Comparison of ENCODE assay signal across 10 cellular contexts in genomic region chr14:74946659-74947281, GRCh38. TPM values are rescaled to one million over a fixed set of nuclear protein-coding genes. Genes with fewer than 3 reads are reported as not detected.
A peak's percentile ranks its signal among the peaks of the same experiment; 100 is the strongest.
DNase-seq lines count a peak whose midpoint lies in the region; ATAC-seq, FAIRE-seq and TF ChIP-seq lines count a peak whose summit lies in the region.
"Had no signal": no experiment of that assay in that cellular context is flagged by ENCODE, and none has a peak within 500 bp of the region (broad histone marks: within the 10 kb centered on the region; RNA-seq: fewer than 3 reads in every experiment).

No MANE protein-coding gene starts in this region.

- in situ Hi-C loops in K562 (cut with MboI): no loop called here

- POLR2A ChIA-PET in K562 (lab: Yijun Ruan, JAX): interaction anchor here (0.9 kb wide), 2 partner anchors 13 to 18 kb away, joined by 3 read pairs; no protein-coding TSS in a partner anchor

- CTCF ChIA-PET in K562 (lab: Yijun Ruan, JAX; ENCODE audit: low intra/inter-chr PET ratio): interaction anchor here (0.6 to 3.7 kb wide), 2 partner anchors 141 to 559 kb away, joined by 3 to 21 read pairs; no protein-coding TSS in a partner anchor

- no peak for TF ChIP-seq EP300 in K562 (IDR thresholded peaks at IDR 0.05; ENCODE audit: low read length)

- TF ChIP-seq CTCF in K562 (IDR thresholded peaks at IDR 0.05 in 2 of 3, conservative IDR thresholded peaks at IDR 0.05 in 1 of 3; ENCODE audit: insufficient read depth in 2 of 3, low read depth in 1 of 3, low read length in 3 of 3) (no peak), tibial artery (IDR thresholded peaks at IDR 0.05) (no peak)

- H3K79me2 ChIP-seq in K562 (ENCODE audit: control insufficient read depth, insufficient read depth, low read length): no peaks in the 10 kb centered on the region

- TF ChIP-seq POLR2A in K562 (conservative IDR thresholded peaks at IDR 0.05): no peak

- H4K20me1 ChIP-seq in K562 (replicated peaks; ENCODE audit: control insufficient read depth, insufficient read depth, low read length): no peaks in the 10 kb centered on the region

- peaks cover 2% of the 10 kb centered on the region for H3K9me1 ChIP-seq in K562 (ENCODE audit: control insufficient read depth, insufficient read depth, low read length)

- peak overlapping the region; percentile 72 for H2AFZ ChIP-seq in K562 (ENCODE audit: low read depth, low read length)

- H3K4me3 ChIP-seq in K562: no peak overlapping the region
- peak overlapping the region in 1 of 2 donors; percentile 12 for H3K4me3 ChIP-seq in tibial artery

- intact Hi-C loops in K562 (cut with micrococcal nuclease): loop anchor here (5.0 to 10.0 kb wide), 2 partner anchors 56 to 358 kb away; partner anchors contain the start of gene EIF2B2
- intact Hi-C loops in tibial artery (cut with DNase I; ENCODE audit: low total_unique reads): loop anchor here (5.0 kb wide), 1 partner anchor 66 kb away; no protein-coding TSS in a partner anchor

- no TSS peak for BruUV-seq in K562 (replicated peaks; lab: Mats Ljungman, UMichigan)

- DNase-seq in DMS53 (lab: John Stamatoyannopoulos, UW): peak; percentile 53
- no peak for DNase-seq in DMS53 treated with DMSO at 0.1 percent for 48 hours (lab: John Stamatoyannopoulos, UW; ENCODE audit: unreplicated experiment)
- DNase-seq in K562 (ENCODE audit: extremely low read depth in 1 of 4, low spot score in 3 of 4): peak in 2 of 4 experiments; percentile 29 to 34
- peak; percentile 70 for DNase-seq in islet precursor cell
- DNase-seq in tibial artery: peak; percentile 24 to 82
- DNase-seq in SIG-M5 (lab: John Stamatoyannopoulos, UW): no peak

- no peak overlapping the region for H3K27ac ChIP-seq in K562 (ENCODE audit: extremely low read depth, low read depth, low read length)
- H3K27ac ChIP-seq in tibial artery: peak overlapping the region; percentile 67 to 79

- peak overlapping the region; percentile 40; the same call in 1 of the 2 replicates for H3K4me2 ChIP-seq in K562 (ENCODE audit: insufficient read depth, low read length)

- peak overlapping the region in 1 of 2 experiments; percentile 76; a peak in 2 of 4 replicates for H3K9ac ChIP-seq in K562 (ENCODE audit: insufficient read depth in 1 of 2, low read depth in 2 of 2, low read length in 2 of 2)

- no peak for ATAC-seq in K562
- no peak for ATAC-seq in HG03039 (IDR thresholded peaks at IDR 0.05; ENCODE audit: unreplicated experiment)
- ATAC-seq in GM21529 (IDR thresholded peaks at IDR 0.05; ENCODE audit: unreplicated experiment): no peak

- FAIRE-seq in K562 (lab: Jason Lieb, UNC): peak; percentile 11

- H3K27me3 ChIP-seq in K562 (ENCODE audit: control insufficient read depth in 2 of 2, insufficient read depth in 2 of 2, low read length in 2 of 2) (no peaks in the 10 kb centered on the region), tibial artery (no peaks in the 10 kb centered on the region)

- H3K36me3 ChIP-seq in K562 (ENCODE audit: control insufficient read depth, insufficient read depth, low read length) (no peaks in the 10 kb centered on the region), tibial artery (peaks cover 8 to 42% (median 37%) of the 10 kb centered on the region in 3 donors)
- H3K36me3 ChIP-seq: stomach had no signal

- no peaks in the 10 kb centered on the region for H3K9me3 ChIP-seq in K562 (replicated peaks; ENCODE audit: control insufficient read depth, insufficient read depth, low read depth, low read length)
- H3K9me3 ChIP-seq in tibial artery: no peaks in the 10 kb centered on the region
- H3K9me3 ChIP-seq: stomach had no signal

- H3K4me1 ChIP-seq in K562 (replicated peaks in 1 of 2; ENCODE audit: control insufficient read depth in 2 of 2, insufficient read depth in 2 of 2, low read length in 2 of 2): peaks cover 6 to 45% of the 10 kb centered on the region in 2 experiments; a peak in 4 of 5 replicates
- peaks cover 0 to 57% (median 45%) of the 10 kb centered on the region in 4 donors for H3K4me1 ChIP-seq in tibial artery

- TF ChIP-seq RAD21 in K562 (CRISPR knock-in tag; conservative IDR thresholded peaks at IDR 0.05 in 1 of 2, IDR thresholded peaks at IDR 0.05 in 1 of 2): no peak

- WGBS in K562 (ENCODE audit: insufficient coverage, low coverage, missing lambda C conversion rate): 100% methylated on average over 1 of the region's 5 CpGs

TF ChIP-seq in K562, 482 proteins besides CTCF, POLR2A, EP300 and RAD21 (continues in another document):
- TF ChIP-seq POLR2H (tag; IDR thresholded peaks at IDR 0.05; ENCODE audit: low read depth) (no peak), ETS2 (tag; IDR thresholded peaks at IDR 0.05; ENCODE audit: borderline replicate concordance, poor library complexity, severe bottlenecking) (no peak), ARID2 (IDR thresholded peaks at IDR 0.05) (no peak), NFIX (CRISPR knock-in tag; IDR thresholded peaks at IDR 0.05; ENCODE audit: low read depth) (no peak), PCBP2 (IDR thresholded peaks at IDR 0.05; ENCODE audit: low read depth, low read length, poor library complexity, severe bottlenecking) (no peak), KDM1A (IDR thresholded peaks at IDR 0.05) (0 out of 4 replicates have a peak, but pooled peaks of 1 of the 2 experiments have one; percentile 22)
- TF ChIP-seq, protein P1, sequence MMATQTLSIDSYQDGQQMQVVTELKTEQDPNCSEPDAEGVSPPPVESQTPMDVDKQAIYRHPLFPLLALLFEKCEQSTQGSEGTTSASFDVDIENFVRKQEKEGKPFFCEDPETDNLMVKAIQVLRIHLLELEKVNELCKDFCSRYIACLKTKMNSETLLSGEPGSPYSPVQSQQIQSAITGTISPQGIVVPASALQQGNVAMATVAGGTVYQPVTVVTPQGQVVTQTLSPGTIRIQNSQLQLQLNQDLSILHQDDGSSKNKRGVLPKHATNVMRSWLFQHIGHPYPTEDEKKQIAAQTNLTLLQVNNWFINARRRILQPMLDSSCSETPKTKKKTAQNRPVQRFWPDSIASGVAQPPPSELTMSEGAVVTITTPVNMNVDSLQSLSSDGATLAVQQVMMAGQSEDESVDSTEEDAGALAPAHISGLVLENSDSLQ (IDR thresholded peaks at IDR 0.05): 0 out of 2 replicates have a peak, but pooled peaks have one; percentile 9

RNA-seq across cellular contexts. Expression of gene PGF, which starts 8.6 kb away (rescaled TPM):
- total RNA-seq in K562 (2011; cell fraction: chromatin; rRNA removed; ENCODE audit: low replicate concordance): 0.23 and 0.65 TPM in 2 replicates
- 0.79 and 1.2 TPM in 2 replicates for total RNA-seq in K562 (2011; cell fraction: nucleolus; rRNA removed)
- 0.51 and 0.69 TPM in 2 replicates for total RNA-seq in K562 (2011; cell fraction: nucleoplasm; rRNA removed)
- total RNA-seq in K562 (2014; rRNA removed) (0.18 and 0.90 TPM in 2 replicates), K562 (2014; rRNA removed; fragmentation: Illumina TruSeq; extraction: Trizol) (0.22 and 0.32 TPM in 2 replicates), K562 (2015; rRNA removed; fragmentation: Illumina TruSeq; extraction: Trizol) (0.11 and 0.34 TPM in 2 replicates), K562 (2021) (0.29 and 0.44 TPM in 2 replicates)
- polyA plus RNA-seq in K562 (2011; rRNA removed) (0.14 and 0.20 TPM in 2 replicates), K562 (2014; fragmentation: Illumina TruSeq; extraction: Trizol) (0.18 and 0.54 TPM in 2 replicates), K562 (2014; fragmentation: Nextera tagmentation; extraction: Ambion mirVana) (under 1 TPM; 0.04 to 0.07 TPM), K562 (2014; rRNA removed) (0.30 and 0.66 TPM in 2 replicates)
- polyA plus RNA-seq in K562 (2011; cell fraction: cytosol; rRNA removed): 0.03 and 0.07 TPM in 2 replicates
- polyA plus RNA-seq in K562 (2011; cell fraction: nucleus; rRNA removed): 0.06 and 0.31 TPM in 2 replicates
- 0.10 and 0.29 TPM in 2 replicates for polyA plus RNA-seq in K562 (2012)
- 0.06 and 0.14 TPM in 2 replicates for polyA minus RNA-seq in K562 (2011; rRNA and poly(A)+ RNA removed)
- not detected in 2 replicates for polyA minus RNA-seq in K562 (2011; cell fraction: cytosol; rRNA and poly(A)+ RNA removed)
- polyA minus RNA-seq in K562 (2011; cell fraction: nucleus; rRNA and poly(A)+ RNA removed): 0.22 and 0.40 TPM in 2 replicates

RNA-seq across cellular contexts. Expression of gene RPS6KL1, which starts 23.7 kb away (rescaled TPM):
- total RNA-seq in K562 (2011; cell fraction: chromatin; rRNA removed; ENCODE audit: low replicate concordance): 43.9 and 107 TPM in 2 replicates
- 48.3 and 51.7 TPM in 2 replicates for total RNA-seq in K562 (2011; cell fraction: nucleolus; rRNA removed)
- total RNA-seq in K562 (2011; cell fraction: nucleoplasm; rRNA removed): 33.6 and 36.7 TPM in 2 replicates
- total RNA-seq in K562 (2014; rRNA removed) (10.6 and 11.1 TPM in 2 replicates), K562 (2014; rRNA removed; fragmentation: Illumina TruSeq; extraction: Trizol) (8.1 and 8.2 TPM in 2 replicates), K562 (2015; rRNA removed; fragmentation: Illumina TruSeq; extraction: Trizol) (5.7 and 5.8 TPM in 2 replicates), K562 (2021) (13.6 and 15.5 TPM in 2 replicates)
- polyA plus RNA-seq in K562 (2011; rRNA removed) (6.8 and 8.3 TPM in 2 replicates), K562 (2014; fragmentation: Illumina TruSeq; extraction: Trizol) (7.7 and 8.6 TPM in 2 replicates), K562 (2014; fragmentation: Nextera tagmentation; extraction: Ambion mirVana) (1 to 10 TPM in 1 of 2 experiments, under 1 TPM in 1; 0.91 to 1.8 TPM), K562 (2014; rRNA removed) (10.2 and 11.6 TPM in 2 replicates)
- 4.3 and 6.7 TPM in 2 replicates for polyA plus RNA-seq in K562 (2011; cell fraction: cytosol; rRNA removed)
- 19.3 and 36.6 TPM in 2 replicates for polyA plus RNA-seq in K562 (2011; cell fraction: nucleus; rRNA removed)
- polyA plus RNA-seq in K562 (2012): 5.5 and 6.8 TPM in 2 replicates
- polyA minus RNA-seq in K562 (2011; rRNA and poly(A)+ RNA removed): 10.8 and 14.4 TPM in 2 replicates
- 4.2 and 4.9 TPM in 2 replicates for polyA minus RNA-seq in K562 (2011; cell fraction: cytosol; rRNA and poly(A)+ RNA removed)
- polyA minus RNA-seq in K562 (2011; cell fraction: nucleus; rRNA and poly(A)+ RNA removed): 12.8 and 15.6 TPM in 2 replicates
- total RNA-seq: A172 had no signal

RNA-seq across cellular contexts. Expression of gene EIF2B2, which starts 56.0 kb away (rescaled TPM):
- total RNA-seq in K562 (2011; cell fraction: chromatin; rRNA removed; ENCODE audit: low replicate concordance): 38.8 and 45.9 TPM in 2 replicates
- total RNA-seq in K562 (2011; cell fraction: nucleolus; rRNA removed): 28.3 and 32.6 TPM in 2 replicates
- total RNA-seq in K562 (2011; cell fraction: nucleoplasm; rRNA removed): 30.9 and 46.0 TPM in 2 replicates
- total RNA-seq in K562 (2014; rRNA removed) (53.3 and 65.7 TPM in 2 replicates), K562 (2014; rRNA removed; fragmentation: Illumina TruSeq; extraction: Trizol) (29.1 and 29.3 TPM in 2 replicates), K562 (2015; rRNA removed; fragmentation: Illumina TruSeq; extraction: Trizol) (28.3 and 31.8 TPM in 2 replicates), K562 (2021) (38.9 and 39.5 TPM in 2 replicates)
- polyA plus RNA-seq in K562 (2011; rRNA removed) (94.1 and 95.6 TPM in 2 replicates), K562 (2014; fragmentation: Illumina TruSeq; extraction: Trizol) (52.4 and 55.6 TPM in 2 replicates), K562 (2014; fragmentation: Nextera tagmentation; extraction: Ambion mirVana) (10 to 100 TPM; 10.6 to 16.1 TPM), K562 (2014; rRNA removed) (58.7 and 68.3 TPM in 2 replicates)
- polyA plus RNA-seq in K562 (2011; cell fraction: cytosol; rRNA removed): 76.7 and 80.9 TPM in 2 replicates
- polyA plus RNA-seq in K562 (2011; cell fraction: nucleus; rRNA removed): 48.0 and 48.4 TPM in 2 replicates
- 43.7 and 47.1 TPM in 2 replicates for polyA plus RNA-seq in K562 (2012)
- polyA minus RNA-seq in K562 (2011; rRNA and poly(A)+ RNA removed): 50.6 and 57.5 TPM in 2 replicates
- polyA minus RNA-seq in K562 (2011; cell fraction: cytosol; rRNA and poly(A)+ RNA removed): 29.7 and 30.0 TPM in 2 replicates
- 13.5 and 25.0 TPM in 2 replicates for polyA minus RNA-seq in K562 (2011; cell fraction: nucleus; rRNA and poly(A)+ RNA removed)

Comparison
In these comparisons a context has a peak if more than half of its experiments do, and no peak if none do; other contexts are left out.
1. DNase-seq: peak in DMS53 (single experiment), islet precursor cell (single experiment) and tibial artery (2 of 2); none in DMS53 treated with DMSO at 0.1 percent for 48 hours (single experiment) and SIG-M5 (single experiment).